1 cellular context compared by ENCODE assay signal in the genomic region with DNA sequence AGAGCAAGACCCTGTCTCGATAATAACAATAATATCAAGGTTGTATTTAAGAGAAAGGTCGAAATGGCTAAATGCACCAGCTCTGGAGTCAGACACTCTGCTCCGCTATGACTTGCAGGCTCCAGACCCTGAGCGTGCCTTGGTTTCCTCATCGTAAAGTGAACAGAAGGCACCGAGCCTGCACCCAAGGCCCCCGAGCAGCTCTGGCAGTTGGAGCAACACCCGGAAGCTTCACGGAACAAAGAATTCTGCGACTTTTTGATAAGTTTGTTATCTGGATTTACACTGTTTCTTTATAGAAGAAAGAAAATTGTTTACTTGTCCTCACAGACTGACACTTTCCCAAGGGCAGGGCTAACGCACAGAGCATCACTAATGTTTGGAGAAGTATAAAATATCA.
TF ChIP-seq lines count a peak whose summit lies in the region.

No MANE protein-coding gene starts in this region.

TF ChIP-seq in WTC11, 78 proteins besides CTCF, POLR2A, EP300 and RAD21 (continued from another document):
- TF ChIP-seq, protein P1, sequence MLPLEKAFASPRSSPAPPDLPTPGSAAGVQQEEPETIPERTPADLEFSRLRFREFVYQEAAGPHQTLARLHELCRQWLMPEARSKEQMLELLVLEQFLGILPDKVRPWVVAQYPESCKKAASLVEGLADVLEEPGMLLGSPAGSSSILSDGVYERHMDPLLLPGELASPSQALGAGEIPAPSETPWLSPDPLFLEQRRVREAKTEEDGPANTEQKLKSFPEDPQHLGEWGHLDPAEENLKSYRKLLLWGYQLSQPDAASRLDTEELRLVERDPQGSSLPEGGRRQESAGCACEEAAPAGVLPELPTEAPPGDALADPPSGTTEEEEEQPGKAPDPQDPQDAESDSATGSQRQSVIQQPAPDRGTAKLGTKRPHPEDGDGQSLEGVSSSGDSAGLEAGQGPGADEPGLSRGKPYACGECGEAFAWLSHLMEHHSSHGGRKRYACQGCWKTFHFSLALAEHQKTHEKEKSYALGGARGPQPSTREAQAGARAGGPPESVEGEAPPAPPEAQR (CRISPR knock-in tag; IDR thresholded peaks at IDR 0.05): no peak
